15 cellular contexts compared by ENCODE assay signal in the genomic region with DNA sequence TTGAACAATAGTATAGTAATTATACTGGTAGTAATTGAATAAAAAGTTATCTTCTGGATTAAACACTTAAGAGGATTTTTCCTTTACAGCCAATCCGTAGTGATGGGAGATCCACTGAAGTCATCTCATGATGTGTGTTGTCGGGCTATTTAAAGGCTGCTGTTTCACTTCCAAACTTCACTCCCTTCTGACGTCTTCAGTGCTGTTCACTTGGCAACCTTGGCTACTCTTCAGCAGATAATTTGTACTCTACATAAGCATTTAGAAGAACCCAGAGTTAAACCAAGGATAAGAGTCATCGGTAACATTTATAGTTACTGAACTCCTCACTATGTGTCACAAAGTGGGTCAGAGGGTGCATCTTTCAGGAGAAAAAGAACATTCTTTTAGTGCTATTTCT.
DNase-seq lines count a peak whose midpoint lies in the region; ATAC-seq, FAIRE-seq and TF ChIP-seq lines count a peak whose summit lies in the region.
"Had no signal": no experiment of that assay in that cellular context is flagged by ENCODE, and none has a peak within 500 bp of the region (broad histone marks: within the 10 kb centered on the region; RNA-seq: fewer than 3 reads in every experiment).

No MANE protein-coding gene starts in this region.

- TF ChIP-seq EP300 in H1 (IDR thresholded peaks at IDR 0.05; ENCODE audit: borderline replicate concordance in 1 of 2, low read depth in 2 of 2, low read length in 2 of 2) (no peak), tibial nerve (IDR thresholded peaks at IDR 0.05) (no peak)

- H3K4me2 ChIP-seq in MM.1S (ENCODE audit: low read depth, low read length) (peak overlapping the region; percentile 78), H1 (ENCODE audit: insufficient read depth in 1 of 2, low read depth in 2 of 2, low read length in 2 of 2) (no peak overlapping the region)

- no peaks in the 10 kb centered on the region for H3K9me2 ChIP-seq in MM.1S (replicated peaks; ENCODE audit: insufficient read depth, low read length)

- H3K4me1 ChIP-seq in ACC112 (ENCODE audit: control insufficient read depth, insufficient read depth, low read length, unreplicated experiment) = peaks cover 9% of the 10 kb centered on the region
- peaks cover 17% of the 10 kb centered on the region for H3K4me1 ChIP-seq in MM.1S (ENCODE audit: low read length)
- peaks cover 0 to under 1% (median 0%) of the 10 kb centered on the region in 4 experiments; a peak in 1 of 7 replicates for H3K4me1 ChIP-seq in H1 (replicated peaks in 1 of 4; ENCODE audit: control insufficient read depth in 3 of 4, insufficient read depth in 4 of 4, low read length in 3 of 4)
- no peaks in the 10 kb centered on the region for H3K4me1 ChIP-seq in lower lobe of right lung
- peaks cover 0 to 9% (median 4%) of the 10 kb centered on the region in 4 donors for H3K4me1 ChIP-seq in tibial nerve
- H3K4me1 ChIP-seq: spleen had no signal

- peak; percentile 19 for FAIRE-seq in H1 (lab: Jason Lieb, UNC)

- H2BK12ac ChIP-seq in H1 (ENCODE audit: low read depth, low read length) = no peak overlapping the region

- H2AFZ ChIP-seq in ACC112 (ENCODE audit: low read length, unreplicated experiment) (no peak overlapping the region), MM.1S (ENCODE audit: low read length) (no peak overlapping the region), H1 (ENCODE audit: low read length) (no peak overlapping the region)

- H3K27ac ChIP-seq in ACC112 (ENCODE audit: low read depth, low read length) (peak overlapping the region; percentile 80), MM.1S (ENCODE audit: low read length) (peak overlapping the region; percentile 95), H1 (ENCODE audit: low read depth, low read length) (no peak overlapping the region), lower lobe of right lung (no peak overlapping the region), tibial nerve (no peak overlapping the region)
- H3K27ac ChIP-seq: spleen, WERI-Rb-1 had no signal

- H3F3A ChIP-seq in MM.1S (ENCODE audit: insufficient read depth, low read length) = peaks cover 13% of the 10 kb centered on the region

- no peaks in the 10 kb centered on the region for H3K79me1 ChIP-seq in H1 (ENCODE audit: low read depth, low read length)

- H2BK15ac ChIP-seq in H1 (ENCODE audit: low read length) = no peak overlapping the region

- no peaks in the 10 kb centered on the region for H3K27me3 ChIP-seq in ACC112 (ENCODE audit: insufficient read depth, low read length)
- H3K27me3 ChIP-seq in MM.1S (replicated peaks; ENCODE audit: insufficient read depth, low read length) = no peaks in the 10 kb centered on the region
- no peaks in the 10 kb centered on the region for H3K27me3 ChIP-seq in H1 (replicated peaks in 1 of 4; ENCODE audit: control insufficient read depth in 3 of 4, extremely low read depth in 1 of 4, insufficient read depth in 3 of 4, low read length in 3 of 4)
- H3K27me3 ChIP-seq in lower lobe of right lung (ENCODE audit: low read depth) = no peaks in the 10 kb centered on the region
- H3K27me3 ChIP-seq in tibial nerve = no peaks in the 10 kb centered on the region
- H3K27me3 ChIP-seq: spleen had no signal

- peak; percentile 32 to 43 for ATAC-seq in lower lobe of right lung
- ATAC-seq in HG03439 (IDR thresholded peaks at IDR 0.05; ENCODE audit: unreplicated experiment) = no peak
- ATAC-seq: activated CD8-positive, alpha-beta memory T cell treated with anti-CD3 and anti-CD28 coated beads, Interleukin-2, amount 10 ng/mL, durations not matched to agents 7 days and 5 days had no signal

- no peak overlapping the region for H2BK20ac ChIP-seq in H1 (ENCODE audit: low read length)

- TF ChIP-seq CTCF in MM.1S (IDR thresholded peaks at IDR 0.05; ENCODE audit: low read length) = no peak
- no peak for TF ChIP-seq CTCF in H1 (IDR thresholded peaks at IDR 0.05; ENCODE audit: control extremely low read depth in 1 of 3, insufficient read depth in 1 of 3, low read depth in 1 of 3, low read length in 3 of 3)
- no peak for TF ChIP-seq CTCF in lower lobe of right lung (IDR thresholded peaks at IDR 0.05)
- no peak for TF ChIP-seq CTCF in tibial nerve (IDR thresholded peaks at IDR 0.05)

- H3K9me3 ChIP-seq in MM.1S (replicated peaks; ENCODE audit: insufficient read depth, low read length) (no peaks in the 10 kb centered on the region), H1 (ENCODE audit: insufficient read depth in 2 of 2, low read depth in 1 of 2, low read length in 1 of 2) (no peaks in the 10 kb centered on the region), lower lobe of right lung (no peaks in the 10 kb centered on the region), tibial nerve (no peaks in the 10 kb centered on the region)
- H3K9me3 ChIP-seq: spleen had no signal

- DNase-seq in MM.1S = no peak
- DNase-seq in H1 (ENCODE audit: low read depth in 1 of 2, low spot score in 2 of 2) = no peak
- DNase-seq in lower lobe of right lung = no peak
- DNase-seq in tibial nerve (ENCODE audit: low spot score in 2 of 2) = no peak
- no peak for DNase-seq in SK-N-DZ (ENCODE audit: low spot score)
- no peak for DNase-seq in posterior cingulate gyrus
- DNase-seq: activated CD8-positive, alpha-beta memory T cell treated with anti-CD3 and anti-CD28 coated beads, Interleukin-2, amount 10 ng/mL, durations not matched to agents 7 days and 5 days; activated naive CD4-positive, alpha-beta T cell; central memory CD4-positive, alpha-beta T cell; NCI-H2171 treated with DMSO at 0.1 percent for 48 hours; spleen; WERI-Rb-1 had no signal

- intact Hi-C loops in lower lobe of right lung (cut with DNase I) = no loop called here
- intact Hi-C loops in posterior cingulate gyrus (cut with DNase I) = no loop called here

- no peak overlapping the region for H3K4ac ChIP-seq in H1 (replicated peaks; ENCODE audit: insufficient read length, low read depth, low read length)

- no peak overlapping the region for H4K5ac ChIP-seq in H1 (ENCODE audit: insufficient read length, low read depth, low read length)

- H2BK5ac ChIP-seq in H1 (ENCODE audit: low read depth, low read length) = no peak overlapping the region

- H3K18ac ChIP-seq in H1 (ENCODE audit: extremely low read depth, low read length) = no peak overlapping the region

- no peak for TF ChIP-seq RAD21 in H1 (IDR thresholded peaks at IDR 0.05 in 1 of 2, conservative IDR thresholded peaks at IDR 0.05 in 1 of 2; ENCODE audit: low read depth in 2 of 2, low read length in 2 of 2)

- H3K4me3 ChIP-seq in ACC112 (ENCODE audit: low read depth, low read length) (peak overlapping the region; percentile 6; the same call in 1 of the 2 replicates), MM.1S (ENCODE audit: low read length) (peak overlapping the region; percentile 22; the same call in 1 of the 2 replicates), H1 (ENCODE audit: extremely low read depth in 1 of 4, insufficient read depth in 2 of 4, low read depth in 3 of 4, low read length in 4 of 4) (no peak overlapping the region), lower lobe of right lung (no peak overlapping the region), tibial nerve (no peak overlapping the region)
- H3K4me3 ChIP-seq: lung, spleen had no signal

- H3K36me3 ChIP-seq in ACC112 (ENCODE audit: insufficient read depth, low read length) = no peaks in the 10 kb centered on the region
- H3K36me3 ChIP-seq in MM.1S (replicated peaks; ENCODE audit: insufficient read depth, low read length) = no peaks in the 10 kb centered on the region
- no peaks in the 10 kb centered on the region for H3K36me3 ChIP-seq in H1 (ENCODE audit: control insufficient read depth in 2 of 4, insufficient read depth in 4 of 4, low read length in 3 of 4)
- H3K36me3 ChIP-seq in lower lobe of right lung = no peaks in the 10 kb centered on the region
- H3K36me3 ChIP-seq in tibial nerve = no peaks in the 10 kb centered on the region
- H3K36me3 ChIP-seq: spleen, WERI-Rb-1 had no signal

- no peak overlapping the region for H3K23ac ChIP-seq in H1 (ENCODE audit: insufficient read length)

- no peak overlapping the region for H3K56ac ChIP-seq in H1 (replicated peaks; ENCODE audit: insufficient read length, low read depth, low read length)

- 91% methylated on average over 4 of the region's 4 CpGs; no CpG with 5 or more reads in 1 of the 2 experiments for WGBS in H1 (ENCODE audit: extremely low coverage in 1 of 2, insufficient coverage in 1 of 2, insufficient read length in 1 of 2, insufficient replicate concordance in 2 of 2, low coverage in 1 of 2, low lambda C conversion rate in 2 of 2, missing lambda C conversion rate in 1 of 2), 2 experiments
- WGBS in tibial nerve, 2 donors = 41 to 45% methylated on average over 4 of the region's 4 CpGs

- H2BK120ac ChIP-seq in H1 (replicated peaks; ENCODE audit: low read depth, low read length) = no peak overlapping the region

- CTCF ChIA-PET in H1 (lab: Charles Lee; ENCODE audit: partially characterized antibody) = interaction anchor here (1.1 to 1.3 kb wide), 2 partner anchors 22 to 104 kb away, joined by 3 to 5 read pairs; no protein-coding TSS in a partner anchor

- POLR2A ChIA-PET in H1 (lab: Charles Lee; ENCODE audit: partially characterized antibody) = no interaction called here

- H4K8ac ChIP-seq in H1 (ENCODE audit: extremely low read depth, insufficient read depth, low read length) = no peak overlapping the region

- no peaks in the 10 kb centered on the region; the same call in 1 of the 2 replicates for H3K23me2 ChIP-seq in H1 (ENCODE audit: low read depth, low read length)

- no peak for TF ChIP-seq POLR2A in H1 (IDR thresholded peaks at IDR 0.05; ENCODE audit: control extremely low read depth in 1 of 2, low read depth in 2 of 2, low read length in 2 of 2)
- no peak for TF ChIP-seq POLR2A in tibial nerve (IDR thresholded peaks at IDR 0.05)

- H4K91ac ChIP-seq in H1 (replicated peaks; ENCODE audit: insufficient read length, low read length) = no peak overlapping the region

- H3K9ac ChIP-seq in MM.1S (ENCODE audit: low read length) (peak overlapping the region; percentile 69), H1 (replicated peaks in 1 of 4; ENCODE audit: extremely low read depth in 1 of 4, low read depth in 3 of 4, low read length in 3 of 4) (no peak overlapping the region)

- H3K14ac ChIP-seq in H1 (ENCODE audit: insufficient read length) = no peak overlapping the region

- H2AK5ac ChIP-seq in H1 (ENCODE audit: low read depth, low read length) = no peak overlapping the region

- no peaks in the 10 kb centered on the region for H3K79me2 ChIP-seq in ACC112 (ENCODE audit: control insufficient read depth, insufficient read depth, low read length, unreplicated experiment)
- no peaks in the 10 kb centered on the region for H3K79me2 ChIP-seq in MM.1S (ENCODE audit: low read length)
- no peaks in the 10 kb centered on the region for H3K79me2 ChIP-seq in H1 (ENCODE audit: control insufficient read depth in 1 of 2, insufficient read depth in 2 of 2, low read length in 2 of 2)

- no peaks in the 10 kb centered on the region for H4K20me1 ChIP-seq in MM.1S (ENCODE audit: insufficient read depth, low read length)
- H4K20me1 ChIP-seq in H1 (replicated peaks in 1 of 2; ENCODE audit: control insufficient read depth in 1 of 2, insufficient read depth in 2 of 2, low read length in 2 of 2) = no peaks in the 10 kb centered on the region

TF ChIP-seq in H1, 55 proteins besides CTCF, POLR2A, EP300 and RAD21 (continues in another document):
- TF ChIP-seq KDM4A (IDR thresholded peaks at IDR 0.05; ENCODE audit: low read depth, low read length, severe bottlenecking) (no peak), NANOG (IDR thresholded peaks at IDR 0.05; ENCODE audit: insufficient read depth, low read depth, low read length, poor library complexity, severe bottlenecking) (no peak), GABPA (IDR thresholded peaks at IDR 0.05; ENCODE audit: borderline replicate concordance, insufficient read depth, low read length) (no peak)

Comparison
In these comparisons a context has a peak if more than half of its experiments do, and no peak if none do; other contexts are left out.
1. H3K27ac ChIP-seq: peak in ACC112 (single experiment) and MM.1S (single experiment); none in H1 (single experiment), lower lobe of right lung (single experiment) and tibial nerve (0 of 4).
2. H3K4me3 ChIP-seq: peak in ACC112 (single experiment) and MM.1S (single experiment); none in H1 (0 of 4), lower lobe of right lung (single experiment) and tibial nerve (0 of 4).